Comparison of ENCODE assay signal across 2 cellular contexts in the genomic region with DNA sequence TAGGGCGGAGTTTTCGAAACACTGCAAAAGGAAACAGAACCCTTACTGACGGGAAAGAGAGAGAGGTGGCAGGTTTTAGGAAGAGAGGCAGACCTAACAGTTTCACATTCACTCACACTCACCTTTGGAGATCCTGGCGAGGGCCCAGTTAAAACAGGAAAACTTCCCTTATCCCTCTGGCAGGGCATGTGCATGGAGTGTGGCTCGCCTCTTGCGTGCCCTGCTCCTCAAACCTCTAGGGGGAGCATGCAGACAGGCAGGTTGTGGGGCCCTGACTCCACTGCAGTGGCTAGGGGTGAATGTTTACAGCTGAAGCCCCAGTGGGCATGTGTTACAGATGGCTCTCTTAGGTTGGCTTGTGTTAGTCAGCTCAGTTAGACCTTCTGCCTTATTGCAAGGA.
TF ChIP-seq lines count a peak whose summit lies in the region.

No MANE protein-coding gene starts in this region.

TF ChIP-seq in SK-N-SH, 30 proteins besides CTCF, POLR2A, EP300 and RAD21 (continued from another document):
- TF ChIP-seq, protein P1, sequence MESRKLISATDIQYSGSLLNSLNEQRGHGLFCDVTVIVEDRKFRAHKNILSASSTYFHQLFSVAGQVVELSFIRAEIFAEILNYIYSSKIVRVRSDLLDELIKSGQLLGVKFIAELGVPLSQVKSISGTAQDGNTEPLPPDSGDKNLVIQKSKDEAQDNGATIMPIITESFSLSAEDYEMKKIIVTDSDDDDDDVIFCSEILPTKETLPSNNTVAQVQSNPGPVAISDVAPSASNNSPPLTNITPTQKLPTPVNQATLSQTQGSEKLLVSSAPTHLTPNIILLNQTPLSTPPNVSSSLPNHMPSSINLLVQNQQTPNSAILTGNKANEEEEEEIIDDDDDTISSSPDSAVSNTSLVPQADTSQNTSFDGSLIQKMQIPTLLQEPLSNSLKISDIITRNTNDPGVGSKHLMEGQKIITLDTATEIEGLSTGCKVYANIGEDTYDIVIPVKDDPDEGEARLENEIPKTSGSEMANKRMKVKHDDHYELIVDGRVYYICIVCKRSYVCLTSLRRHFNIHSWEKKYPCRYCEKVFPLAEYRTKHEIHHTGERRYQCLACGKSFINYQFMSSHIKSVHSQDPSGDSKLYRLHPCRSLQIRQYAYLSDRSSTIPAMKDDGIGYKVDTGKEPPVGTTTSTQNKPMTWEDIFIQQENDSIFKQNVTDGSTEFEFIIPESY (IDR thresholded peaks at IDR 0.05; ENCODE audit: borderline replicate concordance, low read depth) = no peak
- TF ChIP-seq TCF12 (IDR thresholded peaks at IDR 0.05) (no peak), CHD2 (IDR thresholded peaks at IDR 0.05; ENCODE audit: low read length, partially characterized antibody) (no peak), NFIC (IDR thresholded peaks at IDR 0.05; ENCODE audit: borderline replicate concordance) (no peak), GABPA (IDR thresholded peaks at IDR 0.05; ENCODE audit: low read depth) (no peak), YY1 (IDR thresholded peaks at IDR 0.05; ENCODE audit: low read depth) (no peak), EZH2phosphoT487 (IDR thresholded peaks at IDR 0.05; ENCODE audit: borderline replicate concordance, low read depth) (no peak), POLR2AphosphoS5 (IDR thresholded peaks at IDR 0.05; ENCODE audit: low read depth, low read length) (no peak), GATA2 (CRISPR knock-in tag; IDR thresholded peaks at IDR 0.05) (no peak), TAF1 (IDR thresholded peaks at IDR 0.05; ENCODE audit: borderline replicate concordance, low read depth, low read length) (no peak)
- TF ChIP-seq, protein P2, sequence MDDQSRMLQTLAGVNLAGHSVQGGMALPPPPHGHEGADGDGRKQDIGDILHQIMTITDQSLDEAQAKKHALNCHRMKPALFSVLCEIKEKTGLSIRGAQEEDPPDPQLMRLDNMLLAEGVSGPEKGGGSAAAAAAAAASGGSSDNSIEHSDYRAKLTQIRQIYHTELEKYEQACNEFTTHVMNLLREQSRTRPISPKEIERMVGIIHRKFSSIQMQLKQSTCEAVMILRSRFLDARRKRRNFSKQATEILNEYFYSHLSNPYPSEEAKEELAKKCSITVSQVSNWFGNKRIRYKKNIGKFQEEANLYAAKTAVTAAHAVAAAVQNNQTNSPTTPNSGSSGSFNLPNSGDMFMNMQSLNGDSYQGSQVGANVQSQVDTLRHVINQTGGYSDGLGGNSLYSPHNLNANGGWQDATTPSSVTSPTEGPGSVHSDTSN (IDR thresholded peaks at IDR 0.05) = no peak
- TF ChIP-seq, protein P3, sequence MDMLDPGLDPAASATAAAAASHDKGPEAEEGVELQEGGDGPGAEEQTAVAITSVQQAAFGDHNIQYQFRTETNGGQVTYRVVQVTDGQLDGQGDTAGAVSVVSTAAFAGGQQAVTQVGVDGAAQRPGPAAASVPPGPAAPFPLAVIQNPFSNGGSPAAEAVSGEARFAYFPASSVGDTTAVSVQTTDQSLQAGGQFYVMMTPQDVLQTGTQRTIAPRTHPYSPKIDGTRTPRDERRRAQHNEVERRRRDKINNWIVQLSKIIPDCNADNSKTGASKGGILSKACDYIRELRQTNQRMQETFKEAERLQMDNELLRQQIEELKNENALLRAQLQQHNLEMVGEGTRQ (IDR thresholded peaks at IDR 0.05; ENCODE audit: borderline replicate concordance, low read depth, low read length) = no peak
- TF ChIP-seq, protein P4, sequence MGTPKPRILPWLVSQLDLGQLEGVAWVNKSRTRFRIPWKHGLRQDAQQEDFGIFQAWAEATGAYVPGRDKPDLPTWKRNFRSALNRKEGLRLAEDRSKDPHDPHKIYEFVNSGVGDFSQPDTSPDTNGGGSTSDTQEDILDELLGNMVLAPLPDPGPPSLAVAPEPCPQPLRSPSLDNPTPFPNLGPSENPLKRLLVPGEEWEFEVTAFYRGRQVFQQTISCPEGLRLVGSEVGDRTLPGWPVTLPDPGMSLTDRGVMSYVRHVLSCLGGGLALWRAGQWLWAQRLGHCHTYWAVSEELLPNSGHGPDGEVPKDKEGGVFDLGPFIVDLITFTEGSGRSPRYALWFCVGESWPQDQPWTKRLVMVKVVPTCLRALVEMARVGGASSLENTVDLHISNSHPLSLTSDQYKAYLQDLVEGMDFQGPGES (IDR thresholded peaks at IDR 0.05; ENCODE audit: low read depth, low read length) = no peak

TF ChIP-seq in SK-N-SH treated with all-trans-retinoic acid at 6 μM for 48 hours, 23 proteins besides CTCF, POLR2A, EP300 and RAD21 (continued from another document):
- TF ChIP-seq ZNF565 (CRISPR knock-in tag; conservative IDR thresholded peaks at IDR 0.05; ENCODE audit: low read depth) = no peak
- no peak for TF ChIP-seq ISL1 (CRISPR knock-in tag; IDR thresholded peaks at IDR 0.05)
- no peak for TF ChIP-seq BACH2 (CRISPR knock-in tag; IDR thresholded peaks at IDR 0.05; ENCODE audit: borderline replicate concordance)
- TF ChIP-seq, protein P5, sequence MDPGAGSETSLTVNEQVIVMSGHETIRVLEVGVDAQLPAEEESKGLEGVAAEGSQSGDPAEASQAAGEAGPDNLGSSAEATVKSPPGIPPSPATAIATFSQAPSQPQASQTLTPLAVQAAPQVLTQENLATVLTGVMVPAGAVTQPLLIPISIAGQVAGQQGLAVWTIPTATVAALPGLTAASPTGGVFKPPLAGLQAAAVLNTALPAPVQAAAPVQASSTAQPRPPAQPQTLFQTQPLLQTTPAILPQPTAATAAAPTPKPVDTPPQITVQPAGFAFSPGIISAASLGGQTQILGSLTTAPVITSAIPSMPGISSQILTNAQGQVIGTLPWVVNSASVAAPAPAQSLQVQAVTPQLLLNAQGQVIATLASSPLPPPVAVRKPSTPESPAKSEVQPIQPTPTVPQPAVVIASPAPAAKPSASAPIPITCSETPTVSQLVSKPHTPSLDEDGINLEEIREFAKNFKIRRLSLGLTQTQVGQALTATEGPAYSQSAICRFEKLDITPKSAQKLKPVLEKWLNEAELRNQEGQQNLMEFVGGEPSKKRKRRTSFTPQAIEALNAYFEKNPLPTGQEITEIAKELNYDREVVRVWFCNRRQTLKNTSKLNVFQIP (CRISPR knock-in tag; IDR thresholded peaks at IDR 0.05; ENCODE audit: borderline replicate concordance, low read depth) = no peak
- no peak for TF ChIP-seq ZFP30 (CRISPR knock-in tag; IDR thresholded peaks at IDR 0.05)
- TF ChIP-seq, protein P6, sequence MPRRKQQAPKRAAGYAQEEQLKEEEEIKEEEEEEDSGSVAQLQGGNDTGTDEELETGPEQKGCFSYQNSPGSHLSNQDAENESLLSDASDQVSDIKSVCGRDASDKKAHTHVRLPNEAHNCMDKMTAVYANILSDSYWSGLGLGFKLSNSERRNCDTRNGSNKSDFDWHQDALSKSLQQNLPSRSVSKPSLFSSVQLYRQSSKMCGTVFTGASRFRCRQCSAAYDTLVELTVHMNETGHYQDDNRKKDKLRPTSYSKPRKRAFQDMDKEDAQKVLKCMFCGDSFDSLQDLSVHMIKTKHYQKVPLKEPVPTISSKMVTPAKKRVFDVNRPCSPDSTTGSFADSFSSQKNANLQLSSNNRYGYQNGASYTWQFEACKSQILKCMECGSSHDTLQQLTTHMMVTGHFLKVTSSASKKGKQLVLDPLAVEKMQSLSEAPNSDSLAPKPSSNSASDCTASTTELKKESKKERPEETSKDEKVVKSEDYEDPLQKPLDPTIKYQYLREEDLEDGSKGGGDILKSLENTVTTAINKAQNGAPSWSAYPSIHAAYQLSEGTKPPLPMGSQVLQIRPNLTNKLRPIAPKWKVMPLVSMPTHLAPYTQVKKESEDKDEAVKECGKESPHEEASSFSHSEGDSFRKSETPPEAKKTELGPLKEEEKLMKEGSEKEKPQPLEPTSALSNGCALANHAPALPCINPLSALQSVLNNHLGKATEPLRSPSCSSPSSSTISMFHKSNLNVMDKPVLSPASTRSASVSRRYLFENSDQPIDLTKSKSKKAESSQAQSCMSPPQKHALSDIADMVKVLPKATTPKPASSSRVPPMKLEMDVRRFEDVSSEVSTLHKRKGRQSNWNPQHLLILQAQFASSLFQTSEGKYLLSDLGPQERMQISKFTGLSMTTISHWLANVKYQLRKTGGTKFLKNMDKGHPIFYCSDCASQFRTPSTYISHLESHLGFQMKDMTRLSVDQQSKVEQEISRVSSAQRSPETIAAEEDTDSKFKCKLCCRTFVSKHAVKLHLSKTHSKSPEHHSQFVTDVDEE (CRISPR knock-in tag; IDR thresholded peaks at IDR 0.05) = no peak
- TF ChIP-seq TOX (CRISPR knock-in tag; IDR thresholded peaks at IDR 0.05; ENCODE audit: borderline replicate concordance) = no peak
- TF ChIP-seq, protein P7, sequence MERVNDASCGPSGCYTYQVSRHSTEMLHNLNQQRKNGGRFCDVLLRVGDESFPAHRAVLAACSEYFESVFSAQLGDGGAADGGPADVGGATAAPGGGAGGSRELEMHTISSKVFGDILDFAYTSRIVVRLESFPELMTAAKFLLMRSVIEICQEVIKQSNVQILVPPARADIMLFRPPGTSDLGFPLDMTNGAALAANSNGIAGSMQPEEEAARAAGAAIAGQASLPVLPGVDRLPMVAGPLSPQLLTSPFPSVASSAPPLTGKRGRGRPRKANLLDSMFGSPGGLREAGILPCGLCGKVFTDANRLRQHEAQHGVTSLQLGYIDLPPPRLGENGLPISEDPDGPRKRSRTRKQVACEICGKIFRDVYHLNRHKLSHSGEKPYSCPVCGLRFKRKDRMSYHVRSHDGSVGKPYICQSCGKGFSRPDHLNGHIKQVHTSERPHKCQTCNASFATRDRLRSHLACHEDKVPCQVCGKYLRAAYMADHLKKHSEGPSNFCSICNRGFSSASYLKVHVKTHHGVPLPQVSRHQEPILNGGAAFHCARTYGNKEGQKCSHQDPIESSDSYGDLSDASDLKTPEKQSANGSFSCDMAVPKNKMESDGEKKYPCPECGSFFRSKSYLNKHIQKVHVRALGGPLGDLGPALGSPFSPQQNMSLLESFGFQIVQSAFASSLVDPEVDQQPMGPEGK (CRISPR knock-in tag; IDR thresholded peaks at IDR 0.05; ENCODE audit: borderline replicate concordance) = no peak
- no peak for TF ChIP-seq ARNTL (CRISPR knock-in tag; IDR thresholded peaks at IDR 0.05; ENCODE audit: borderline replicate concordance, low read depth)
TF ChIP-seq in SK-N-SH treated with all-trans-retinoic acid at 6 μM for 48 hours: peak in this region for 0.
